ENCODE assay signal across 1 cellular context in the genomic region with DNA sequence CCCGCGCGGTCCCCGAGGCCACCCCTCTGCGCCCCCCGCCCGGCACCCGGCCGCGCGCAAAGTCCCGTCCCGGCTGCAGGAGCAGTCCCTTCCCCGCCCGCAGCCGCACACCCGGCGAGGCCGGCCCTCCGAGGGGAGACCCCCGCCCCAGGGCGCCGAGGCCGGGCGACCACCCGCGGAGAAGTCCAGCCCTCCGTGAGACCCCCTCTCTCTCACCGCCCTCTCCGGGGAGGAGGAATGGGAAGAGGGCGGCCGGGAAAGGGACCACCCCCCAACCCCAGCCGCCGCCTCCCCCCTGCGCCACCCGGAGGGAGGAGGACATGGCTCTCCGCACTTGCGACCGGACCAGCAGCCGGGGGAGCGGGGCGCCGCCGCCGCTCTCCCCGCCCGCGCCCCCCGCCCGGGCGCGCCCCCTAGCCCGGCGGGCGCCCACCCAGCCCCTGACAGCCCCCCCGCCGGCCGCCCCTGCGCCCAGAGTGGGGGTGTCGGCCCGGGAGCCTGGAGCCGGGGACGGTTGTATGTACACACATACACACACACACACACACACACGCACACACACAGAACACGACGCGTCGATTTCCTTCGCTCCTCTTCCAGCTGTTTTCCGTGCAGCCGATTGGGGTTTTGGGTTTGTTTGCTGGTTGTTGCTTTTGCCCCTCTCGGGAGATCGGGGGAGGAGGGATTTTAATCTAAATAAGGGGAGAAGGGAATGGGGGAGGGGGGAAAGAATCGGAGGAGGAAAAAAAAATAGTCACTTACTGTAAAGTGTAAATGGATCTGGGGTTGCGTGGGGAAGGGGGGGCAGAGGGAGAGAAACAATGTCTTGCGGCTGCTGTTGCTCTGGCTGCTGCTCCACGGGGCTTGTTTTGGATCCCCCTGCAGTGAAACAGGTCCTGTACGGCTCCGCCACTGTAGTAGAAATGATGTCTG.
TF ChIP-seq lines count a peak whose summit lies in the region.

A gene (minus strand): TSS at position 925 of the 933 bp plus-strand sequence.

TF ChIP-seq in H1, 55 proteins besides CTCF, POLR2A, EP300 and RAD21:
- TF ChIP-seq RBBP5 (IDR thresholded peaks at IDR 0.05; ENCODE audit: borderline replicate concordance, low read depth, low read length) (0 out of 2 replicates have a peak, but pooled peaks have one; percentile 52), TAF7 (optimal IDR thresholded peaks at IDR 0.05; ENCODE audit: borderline replicate concordance, low read depth, low read length) (no peak), GTF2F1 (IDR thresholded peaks at IDR 0.05; ENCODE audit: borderline replicate concordance, low read depth, low read length) (no peak), CEBPB (IDR thresholded peaks at IDR 0.05; ENCODE audit: low read depth, low read length) (no peak), POU5F1 (IDR thresholded peaks at IDR 0.05; ENCODE audit: low read depth, low read length) (no peak), SIX5 (IDR thresholded peaks at IDR 0.05; ENCODE audit: low read depth, low read length) (no peak), TAF1 (IDR thresholded peaks at IDR 0.05; ENCODE audit: low read depth, low read length) (0 out of 2 replicates have a peak, but pooled peaks have one; percentile 14), KDM1A (IDR thresholded peaks at IDR 0.05; ENCODE audit: borderline replicate concordance, low read length) (no peak), SP2 (IDR thresholded peaks at IDR 0.05; ENCODE audit: low read length) (no peak), CHD1 (IDR thresholded peaks at IDR 0.05; ENCODE audit: low read depth, low read length) (no peak), CHD2 (IDR thresholded peaks at IDR 0.05; ENCODE audit: low read length) (no peak), SP1 (IDR thresholded peaks at IDR 0.05; ENCODE audit: low read depth, low read length) (no peak), FOSL1 (IDR thresholded peaks at IDR 0.05; ENCODE audit: insufficient read depth, low read depth, low read length) (no peak), TEAD4 (IDR thresholded peaks at IDR 0.05; ENCODE audit: low read depth, low read length) (no peak), KDM5A (IDR thresholded peaks at IDR 0.05; ENCODE audit: low read length) (no peak), SP4 (IDR thresholded peaks at IDR 0.05; ENCODE audit: low read length) (no peak), CTBP2 (IDR thresholded peaks at IDR 0.05; ENCODE audit: borderline replicate concordance, insufficient read depth, insufficient read length, low read length) (no peak), PHF8 (conservative IDR thresholded peaks at IDR 0.05; ENCODE audit: low read depth, low read length) (0 out of 2 replicates have a peak, but pooled peaks have one; percentile 18), POLR2AphosphoS5 (IDR thresholded peaks at IDR 0.05; ENCODE audit: low read depth, low read length) (no peak), BRCA1 (IDR thresholded peaks at IDR 0.05; ENCODE audit: low read depth, low read length) (no peak), HDAC2 (IDR thresholded peaks at IDR 0.05; ENCODE audit: borderline replicate concordance in 1 of 2, low read depth in 2 of 2, low read length in 2 of 2) (peak in 1 of 2 experiments; percentile 33; a peak in 1 of 4 replicates), SUZ12 (IDR thresholded peaks at IDR 0.05; ENCODE audit: low read length) (no peak), KDM4A (IDR thresholded peaks at IDR 0.05; ENCODE audit: low read depth, low read length, severe bottlenecking) (no peak), JUN (IDR thresholded peaks at IDR 0.05; ENCODE audit: low read depth, low read length) (no peak), RXRA (IDR thresholded peaks at IDR 0.05; ENCODE audit: insufficient read depth, low read depth, low read length) (no peak)
- TF ChIP-seq, protein P1, sequence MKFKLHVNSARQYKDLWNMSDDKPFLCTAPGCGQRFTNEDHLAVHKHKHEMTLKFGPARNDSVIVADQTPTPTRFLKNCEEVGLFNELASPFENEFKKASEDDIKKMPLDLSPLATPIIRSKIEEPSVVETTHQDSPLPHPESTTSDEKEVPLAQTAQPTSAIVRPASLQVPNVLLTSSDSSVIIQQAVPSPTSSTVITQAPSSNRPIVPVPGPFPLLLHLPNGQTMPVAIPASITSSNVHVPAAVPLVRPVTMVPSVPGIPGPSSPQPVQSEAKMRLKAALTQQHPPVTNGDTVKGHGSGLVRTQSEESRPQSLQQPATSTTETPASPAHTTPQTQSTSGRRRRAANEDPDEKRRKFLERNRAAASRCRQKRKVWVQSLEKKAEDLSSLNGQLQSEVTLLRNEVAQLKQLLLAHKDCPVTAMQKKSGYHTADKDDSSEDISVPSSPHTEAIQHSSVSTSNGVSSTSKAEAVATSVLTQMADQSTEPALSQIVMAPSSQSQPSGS (IDR thresholded peaks at IDR 0.05; ENCODE audit: low read length) = no peak
- TF ChIP-seq, protein P2, sequence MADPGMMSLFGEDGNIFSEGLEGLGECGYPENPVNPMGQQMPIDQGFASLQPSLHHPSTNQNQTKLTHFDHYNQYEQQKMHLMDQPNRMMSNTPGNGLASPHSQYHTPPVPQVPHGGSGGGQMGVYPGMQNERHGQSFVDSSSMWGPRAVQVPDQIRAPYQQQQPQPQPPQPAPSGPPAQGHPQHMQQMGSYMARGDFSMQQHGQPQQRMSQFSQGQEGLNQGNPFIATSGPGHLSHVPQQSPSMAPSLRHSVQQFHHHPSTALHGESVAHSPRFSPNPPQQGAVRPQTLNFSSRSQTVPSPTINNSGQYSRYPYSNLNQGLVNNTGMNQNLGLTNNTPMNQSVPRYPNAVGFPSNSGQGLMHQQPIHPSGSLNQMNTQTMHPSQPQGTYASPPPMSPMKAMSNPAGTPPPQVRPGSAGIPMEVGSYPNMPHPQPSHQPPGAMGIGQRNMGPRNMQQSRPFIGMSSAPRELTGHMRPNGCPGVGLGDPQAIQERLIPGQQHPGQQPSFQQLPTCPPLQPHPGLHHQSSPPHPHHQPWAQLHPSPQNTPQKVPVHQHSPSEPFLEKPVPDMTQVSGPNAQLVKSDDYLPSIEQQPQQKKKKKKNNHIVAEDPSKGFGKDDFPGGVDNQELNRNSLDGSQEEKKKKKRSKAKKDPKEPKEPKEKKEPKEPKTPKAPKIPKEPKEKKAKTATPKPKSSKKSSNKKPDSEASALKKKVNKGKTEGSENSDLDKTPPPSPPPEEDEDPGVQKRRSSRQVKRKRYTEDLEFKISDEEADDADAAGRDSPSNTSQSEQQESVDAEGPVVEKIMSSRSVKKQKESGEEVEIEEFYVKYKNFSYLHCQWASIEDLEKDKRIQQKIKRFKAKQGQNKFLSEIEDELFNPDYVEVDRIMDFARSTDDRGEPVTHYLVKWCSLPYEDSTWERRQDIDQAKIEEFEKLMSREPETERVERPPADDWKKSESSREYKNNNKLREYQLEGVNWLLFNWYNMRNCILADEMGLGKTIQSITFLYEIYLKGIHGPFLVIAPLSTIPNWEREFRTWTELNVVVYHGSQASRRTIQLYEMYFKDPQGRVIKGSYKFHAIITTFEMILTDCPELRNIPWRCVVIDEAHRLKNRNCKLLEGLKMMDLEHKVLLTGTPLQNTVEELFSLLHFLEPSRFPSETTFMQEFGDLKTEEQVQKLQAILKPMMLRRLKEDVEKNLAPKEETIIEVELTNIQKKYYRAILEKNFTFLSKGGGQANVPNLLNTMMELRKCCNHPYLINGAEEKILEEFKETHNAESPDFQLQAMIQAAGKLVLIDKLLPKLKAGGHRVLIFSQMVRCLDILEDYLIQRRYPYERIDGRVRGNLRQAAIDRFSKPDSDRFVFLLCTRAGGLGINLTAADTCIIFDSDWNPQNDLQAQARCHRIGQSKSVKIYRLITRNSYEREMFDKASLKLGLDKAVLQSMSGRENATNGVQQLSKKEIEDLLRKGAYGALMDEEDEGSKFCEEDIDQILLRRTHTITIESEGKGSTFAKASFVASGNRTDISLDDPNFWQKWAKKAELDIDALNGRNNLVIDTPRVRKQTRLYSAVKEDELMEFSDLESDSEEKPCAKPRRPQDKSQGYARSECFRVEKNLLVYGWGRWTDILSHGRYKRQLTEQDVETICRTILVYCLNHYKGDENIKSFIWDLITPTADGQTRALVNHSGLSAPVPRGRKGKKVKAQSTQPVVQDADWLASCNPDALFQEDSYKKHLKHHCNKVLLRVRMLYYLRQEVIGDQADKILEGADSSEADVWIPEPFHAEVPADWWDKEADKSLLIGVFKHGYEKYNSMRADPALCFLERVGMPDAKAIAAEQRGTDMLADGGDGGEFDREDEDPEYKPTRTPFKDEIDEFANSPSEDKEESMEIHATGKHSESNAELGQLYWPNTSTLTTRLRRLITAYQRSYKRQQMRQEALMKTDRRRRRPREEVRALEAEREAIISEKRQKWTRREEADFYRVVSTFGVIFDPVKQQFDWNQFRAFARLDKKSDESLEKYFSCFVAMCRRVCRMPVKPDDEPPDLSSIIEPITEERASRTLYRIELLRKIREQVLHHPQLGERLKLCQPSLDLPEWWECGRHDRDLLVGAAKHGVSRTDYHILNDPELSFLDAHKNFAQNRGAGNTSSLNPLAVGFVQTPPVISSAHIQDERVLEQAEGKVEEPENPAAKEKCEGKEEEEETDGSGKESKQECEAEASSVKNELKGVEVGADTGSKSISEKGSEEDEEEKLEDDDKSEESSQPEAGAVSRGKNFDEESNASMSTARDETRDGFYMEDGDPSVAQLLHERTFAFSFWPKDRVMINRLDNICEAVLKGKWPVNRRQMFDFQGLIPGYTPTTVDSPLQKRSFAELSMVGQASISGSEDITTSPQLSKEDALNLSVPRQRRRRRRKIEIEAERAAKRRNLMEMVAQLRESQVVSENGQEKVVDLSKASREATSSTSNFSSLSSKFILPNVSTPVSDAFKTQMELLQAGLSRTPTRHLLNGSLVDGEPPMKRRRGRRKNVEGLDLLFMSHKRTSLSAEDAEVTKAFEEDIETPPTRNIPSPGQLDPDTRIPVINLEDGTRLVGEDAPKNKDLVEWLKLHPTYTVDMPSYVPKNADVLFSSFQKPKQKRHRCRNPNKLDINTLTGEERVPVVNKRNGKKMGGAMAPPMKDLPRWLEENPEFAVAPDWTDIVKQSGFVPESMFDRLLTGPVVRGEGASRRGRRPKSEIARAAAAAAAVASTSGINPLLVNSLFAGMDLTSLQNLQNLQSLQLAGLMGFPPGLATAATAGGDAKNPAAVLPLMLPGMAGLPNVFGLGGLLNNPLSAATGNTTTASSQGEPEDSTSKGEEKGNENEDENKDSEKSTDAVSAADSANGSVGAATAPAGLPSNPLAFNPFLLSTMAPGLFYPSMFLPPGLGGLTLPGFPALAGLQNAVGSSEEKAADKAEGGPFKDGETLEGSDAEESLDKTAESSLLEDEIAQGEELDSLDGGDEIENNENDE (IDR thresholded peaks at IDR 0.05; ENCODE audit: insufficient replicate concordance, low read length) = no peak
- TF ChIP-seq, protein P3, sequence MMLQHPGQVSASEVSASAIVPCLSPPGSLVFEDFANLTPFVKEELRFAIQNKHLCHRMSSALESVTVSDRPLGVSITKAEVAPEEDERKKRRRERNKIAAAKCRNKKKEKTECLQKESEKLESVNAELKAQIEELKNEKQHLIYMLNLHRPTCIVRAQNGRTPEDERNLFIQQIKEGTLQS (IDR thresholded peaks at IDR 0.05; ENCODE audit: insufficient read depth, low read depth, low read length) = no peak
